ENCODE assay signal across 27 cellular contexts in the genomic region with DNA sequence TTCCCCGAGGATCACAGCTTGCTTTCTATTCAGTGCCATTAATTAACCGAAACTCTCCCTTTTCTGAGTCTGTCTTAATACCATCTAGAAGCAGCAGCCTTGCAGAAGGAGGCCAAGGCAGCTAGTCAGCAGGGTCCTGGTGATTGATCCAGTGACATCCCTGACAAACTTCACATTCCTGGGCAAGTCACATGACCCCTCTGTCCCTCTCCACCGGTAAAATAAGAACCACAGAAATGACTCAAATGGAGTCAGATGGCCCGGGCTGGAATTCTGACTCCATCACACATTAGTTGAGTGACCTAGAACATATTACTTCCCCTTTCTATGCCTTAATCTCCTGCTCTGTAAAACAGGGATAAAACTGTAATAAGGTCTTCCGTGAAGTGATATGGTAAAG.
"Had no signal": no experiment of that assay in that cellular context is flagged by ENCODE, and none has a peak within 500 bp of the region (broad histone marks: within the 10 kb centered on the region; RNA-seq: fewer than 3 reads in every experiment).

No MANE protein-coding gene starts in this region.

- H3K4me2 ChIP-seq: neural progenitor cell had no signal

- ATAC-seq: lower lobe of right lung; natural killer cell; psoas muscle; sciatic nerve; stimulated activated naive B cell treated with anti-CD40 and anti-IgM and Interleukin-4, amounts not matched to agents 10 μg/mL and 1 μg/mL and 100 μg/mL, for 72 hours; stimulated activated naive CD8-positive, alpha-beta T cell treated with anti-CD3 and anti-CD28 coated beads, Interleukin-15, Interleukin-2, amounts not matched to agents 100 U/mL and 50 U/mL, for 24 hours had no signal

- H3K9ac ChIP-seq: neural progenitor cell, parathyroid adenoma had no signal

- H3K4me3 ChIP-seq: lower lobe of right lung, neural progenitor cell, psoas muscle, skin epidermis, stomach, testis, thyroid gland, transverse colon, upper lobe of left lung, vagina had no signal

- H3K27ac ChIP-seq: lower lobe of right lung, neural progenitor cell, neutrophil, parathyroid adenoma, psoas muscle, skin epidermis, stomach, testis, thyroid gland, transverse colon, upper lobe of left lung, vagina had no signal

- H3K27me3 ChIP-seq: neural progenitor cell, neutrophil, stomach, testis, thyroid gland, transverse colon, upper lobe of left lung, vagina had no signal

- H2AFZ ChIP-seq: neural progenitor cell, parathyroid adenoma had no signal

- DNase-seq: hippocampal formation; immature natural killer cell; kidney; lower lobe of right lung; mammary epithelial cell; mesenchymal stem cell; natural killer cell; nephron progenitor cell; occipital lobe; psoas muscle; stimulated activated CD4-positive, alpha-beta T cell treated with anti-CD3 and anti-CD28 coated beads, Interleukin-12 subunit alpha, Interleukin-12 subunit beta, amount 100 ng/mL, for 4 hours; stimulated activated CD4-positive, alpha-beta T cell treated with anti-CD3 and anti-CD28 coated beads, Interleukin-15, amount 100 ng/mL, for 24 hours; stimulated activated CD4-positive, alpha-beta T cell treated with anti-CD3 and anti-CD28 coated beads, Interleukin-2, amount 100 ng/mL, for 24 hours; stimulated activated CD4-positive, alpha-beta T cell treated with anti-CD3 and anti-CD28 coated beads, Interleukin-4, amount 100 ng/mL, for 1 hour; stimulated activated naive B cell treated with anti-CD40 and anti-IgM and Interleukin-4, amounts not matched to agents 10 μg/mL and 1 μg/mL and 100 μg/mL, for 72 hours; stimulated activated naive CD8-positive, alpha-beta T cell treated with anti-CD3 and anti-CD28 coated beads, Interleukin-15, Interleukin-2, amounts not matched to agents 100 U/mL and 50 U/mL, for 24 hours; stomach; testis; thyroid gland; transverse colon; upper lobe of left lung had no signal

- H3K36me3 ChIP-seq: lower lobe of right lung, neural progenitor cell, neutrophil, stomach, thyroid gland, transverse colon, upper lobe of left lung, vagina had no signal

- H3K79me2 ChIP-seq: parathyroid adenoma had no signal

- H3K9me3 ChIP-seq: lower lobe of right lung, neutrophil, psoas muscle, stomach, testis, thyroid gland, transverse colon, upper lobe of left lung, vagina had no signal

- H3K4me1 ChIP-seq: parathyroid adenoma, thyroid gland had no signal
